8 cellular contexts compared by ENCODE assay signal in genomic region chr12:68811573-68811972, GRCh38. TPM values are rescaled to one million over a fixed set of nuclear protein-coding genes. Genes with fewer than 3 reads are reported as not detected.
A peak's percentile ranks its signal among the peaks of the same experiment; 100 is the strongest.
DNase-seq lines count a peak whose midpoint lies in the region; ATAC-seq, FAIRE-seq and TF ChIP-seq lines count a peak whose summit lies in the region.
"Not testable (repeated sequence)": the region's sequence is repeated elsewhere in the genome, so short reads cannot be mapped to it uniquely, and the experiment has no call there.

No MANE protein-coding gene starts in this region.

- DNase-seq in HFFc6; T-helper 17 cell; activated T-helper 1 cell treated with anti-CD3 and anti-CD28 coated beads, Interleukin-12 subunit alpha, Interleukin-12 subunit beta, Interleukin-2, Interleukin-4 antibody, amounts not matched to agents 30 ng/mL and 10 ng/mL and 1 ng/mL, durations not matched to agents 14 hours and 24 hours and 36 hours (ENCODE audit: low spot score); GM12878 (ENCODE audit: low read depth, low spot score); fibroblast of pulmonary artery (ENCODE audit: low read depth); nephron progenitor cell; type B pancreatic cell (ENCODE audit: extremely low spot score, unreplicated experiment): not testable (repeated sequence)

- not testable (repeated sequence) for TF ChIP-seq CTCF in HFFc6 (IDR thresholded peaks at IDR 0.05); GM12878 (IDR thresholded peaks at IDR 0.05 in 2 of 3, conservative IDR thresholded peaks at IDR 0.05 in 1 of 3; ENCODE audit: control insufficient read depth in 2 of 3, extremely low read depth in 1 of 3, insufficient read depth in 1 of 3, low read depth in 3 of 3, low read length in 3 of 3); fibroblast of pulmonary artery (IDR thresholded peaks at IDR 0.05; ENCODE audit: low read length, missing control alignments); nephron progenitor cell (IDR thresholded peaks at IDR 0.05); type B pancreatic cell (conservative IDR thresholded peaks at IDR 0.05)

- not testable (repeated sequence) for TF ChIP-seq EP300 in GM12878 (IDR thresholded peaks at IDR 0.05; ENCODE audit: borderline replicate concordance in 1 of 2, control insufficient read depth in 1 of 2, low read depth in 2 of 2, low read length in 2 of 2)

- RAD21 ChIA-PET in GM12878 (lab: Charles Lee; ENCODE audit: unreplicated experiment): interaction anchor here (1.0 kb wide), 1 partner anchor 19 kb away, joined by 3 read pairs; no protein-coding TSS in a partner anchor

- H3K4me3 Mint-ChIP-seq in HFFc6 (peak overlapping the region; percentile 95), nephron progenitor cell (peak overlapping the region; percentile 70), type B pancreatic cell (peak overlapping the region; percentile 83)
- H3K4me3 Mint-ChIP-seq in T-helper 17 cell: not testable (repeated sequence)
- peak overlapping the region; percentile 83 for H3K4me3 Mint-ChIP-seq in activated T-helper 1 cell treated with anti-CD3 and anti-CD28 coated beads, Interleukin-12 subunit alpha, Interleukin-12 subunit beta, Interleukin-2, Interleukin-4 antibody, amounts not matched to agents 30 ng/mL and 10 ng/mL and 1 ng/mL, durations not matched to agents 14 hours and 24 hours and 36 hours

- H3K9me3 Mint-ChIP-seq in HFFc6: peaks cover 26% of the 10 kb centered on the region
- not testable (repeated sequence) for H3K9me3 Mint-ChIP-seq in activated T-helper 1 cell treated with anti-CD3 and anti-CD28 coated beads, Interleukin-12 subunit alpha, Interleukin-12 subunit beta, Interleukin-2, Interleukin-4 antibody, amounts not matched to agents 30 ng/mL and 10 ng/mL and 1 ng/mL, durations not matched to agents 14 hours and 24 hours and 36 hours; nephron progenitor cell; type B pancreatic cell

- TSS peak; percentile 4 for BruUV-seq in GM12878 (replicated peaks; lab: Mats Ljungman, UMichigan)

- peaks cover 11% of the 10 kb centered on the region for H3K27me3 Mint-ChIP-seq in HFFc6 (ENCODE audit: insufficient read depth)
- H3K27me3 Mint-ChIP-seq in T-helper 17 cell; activated T-helper 1 cell treated with anti-CD3 and anti-CD28 coated beads, Interleukin-12 subunit alpha, Interleukin-12 subunit beta, Interleukin-2, Interleukin-4 antibody, amounts not matched to agents 30 ng/mL and 10 ng/mL and 1 ng/mL, durations not matched to agents 14 hours and 24 hours and 36 hours (ENCODE audit: insufficient read depth); nephron progenitor cell (ENCODE audit: low read depth, poor library complexity); type B pancreatic cell: not testable (repeated sequence)

- H3K27me3 ChIP-seq in BLaER1; GM12878 (replicated peaks in 1 of 2; ENCODE audit: control insufficient read depth in 2 of 2, insufficient read depth in 2 of 2, low read length in 1 of 2): not testable (repeated sequence)

- WGBS in GM12878 (ENCODE audit: insufficient coverage, insufficient replicate concordance, low lambda C conversion rate, missing lambda C conversion rate): 93% methylated on average over 6 of the region's 6 CpGs

- peaks cover 81% of the 10 kb centered on the region for H3K79me2 ChIP-seq in GM12878 (ENCODE audit: control insufficient read depth, insufficient read depth, low read length)

- H3K4me1 Mint-ChIP-seq in HFFc6 (ENCODE audit: low read depth) (peaks cover 53% of the 10 kb centered on the region), T-helper 17 cell (peaks cover 32% of the 10 kb centered on the region), nephron progenitor cell (peaks cover 41% of the 10 kb centered on the region), type B pancreatic cell (ENCODE audit: unreplicated experiment) (peaks cover 19% of the 10 kb centered on the region)
- H3K4me1 Mint-ChIP-seq in activated T-helper 1 cell treated with anti-CD3 and anti-CD28 coated beads, Interleukin-12 subunit alpha, Interleukin-12 subunit beta, Interleukin-2, Interleukin-4 antibody, amounts not matched to agents 30 ng/mL and 10 ng/mL and 1 ng/mL, durations not matched to agents 14 hours and 24 hours and 36 hours (ENCODE audit: low read depth): peaks cover 57% of the 10 kb centered on the region

- H3K36me3 Mint-ChIP-seq in HFFc6 (ENCODE audit: low read depth) (peaks cover 62% of the 10 kb centered on the region), nephron progenitor cell (ENCODE audit: low read depth) (peaks cover 56% of the 10 kb centered on the region), type B pancreatic cell (peaks cover 34% of the 10 kb centered on the region)
- not testable (repeated sequence) for H3K36me3 Mint-ChIP-seq in T-helper 17 cell (ENCODE audit: low read depth)
- peaks cover 54% of the 10 kb centered on the region for H3K36me3 Mint-ChIP-seq in activated T-helper 1 cell treated with anti-CD3 and anti-CD28 coated beads, Interleukin-12 subunit alpha, Interleukin-12 subunit beta, Interleukin-2, Interleukin-4 antibody, amounts not matched to agents 30 ng/mL and 10 ng/mL and 1 ng/mL, durations not matched to agents 14 hours and 24 hours and 36 hours (ENCODE audit: low read depth)

- POLR2A ChIA-PET in GM12878 (lab: Charles Lee): interaction anchor here (0.7 to 1.3 kb wide), 3 partner anchors 14 to 260 kb away, joined by 3 to 5 read pairs (median 3); no protein-coding TSS in a partner anchor

- peaks cover 69% of the 10 kb centered on the region for H4K20me1 ChIP-seq in BLaER1
- not testable (repeated sequence) for H4K20me1 ChIP-seq in GM12878 (ENCODE audit: control insufficient read depth, insufficient read depth)

- H3K4me1 ChIP-seq in BLaER1: peaks cover 27% of the 10 kb centered on the region
- not testable (repeated sequence) for H3K4me1 ChIP-seq in GM12878 (ENCODE audit: control insufficient read depth, insufficient read depth, low read length)

- H3K4me2 ChIP-seq in BLaER1 (peak overlapping the region; percentile 87), GM12878 (ENCODE audit: control insufficient read depth, insufficient read depth) (peak overlapping the region; percentile 44; the same call in 1 of the 2 replicates)

- H3K36me3 ChIP-seq in BLaER1 (peaks cover 69% of the 10 kb centered on the region), GM12878 (ENCODE audit: control insufficient read depth in 2 of 2, insufficient read depth in 2 of 2, low read length in 1 of 2) (peaks cover 0 to 35% of the 10 kb centered on the region in 2 experiments; a peak in 3 of 4 replicates)

- H3K27ac Mint-ChIP-seq in HFFc6: peak overlapping the region; percentile 56; the same call in 1 of the 2 replicates
- H3K27ac Mint-ChIP-seq in T-helper 17 cell: peak overlapping the region; percentile 53
- H3K27ac Mint-ChIP-seq in activated T-helper 1 cell treated with anti-CD3 and anti-CD28 coated beads, Interleukin-12 subunit alpha, Interleukin-12 subunit beta, Interleukin-2, Interleukin-4 antibody, amounts not matched to agents 30 ng/mL and 10 ng/mL and 1 ng/mL, durations not matched to agents 14 hours and 24 hours and 36 hours; nephron progenitor cell: not testable (repeated sequence)
- peak overlapping the region; percentile 76 for H3K27ac Mint-ChIP-seq in type B pancreatic cell

- peak overlapping the region; percentile 100 for H3K9ac ChIP-seq in BLaER1
- H3K9ac ChIP-seq in GM12878 (ENCODE audit: control insufficient read depth, insufficient read depth, low read length): not testable (repeated sequence)

- H3K4me3 ChIP-seq in BLaER1: peak overlapping the region; percentile 85
- peak overlapping the region; percentile 51 for H3K4me3 ChIP-seq in GM12878
- peak overlapping the region; percentile 98 for H3K4me3 ChIP-seq in fibroblast of pulmonary artery (replicated peaks; ENCODE audit: low read depth, low read length)

- peak overlapping the region; percentile 100 for H3K27ac ChIP-seq in BLaER1
- H3K27ac ChIP-seq in GM12878 (ENCODE audit: control insufficient read depth, insufficient read depth): not testable (repeated sequence)

- ATAC-seq in T-helper 17 cell, GM12878: not testable (repeated sequence)

- H2AFZ ChIP-seq in GM12878 (ENCODE audit: control insufficient read depth, low read depth, low read length): not testable (repeated sequence)

- not testable (repeated sequence) for H3K9me3 ChIP-seq in BLaER1; T-helper 17 cell (ENCODE audit: control insufficient read depth, low read length, poor library complexity, severe bottlenecking); GM12878 (replicated peaks; ENCODE audit: control insufficient read depth, insufficient read depth, low read length)

- TF ChIP-seq POLR2A in GM12878 (IDR thresholded peaks at IDR 0.05; ENCODE audit: low read depth, low read length): not testable (repeated sequence)

- not testable (repeated sequence) for FAIRE-seq in GM12878 (lab: Jason Lieb, UNC)

- CTCF ChIA-PET in GM12878 (lab: Yijun Ruan, JAX): interaction anchor here (0.6 to 12.4 kb wide), 6 partner anchors 20 to 574 kb away, joined by 3 to 156 read pairs (median 3); no protein-coding TSS in a partner anchor

- not testable (repeated sequence) for TF ChIP-seq RAD21 in GM12878 (IDR thresholded peaks at IDR 0.05; ENCODE audit: insufficient read depth, low read depth, low read length)

- SMC1A ChIA-PET in GM12878 (lab: Charles Lee; ENCODE audit: uncharacterized antibody, unreplicated experiment): interaction anchor here (0.8 to 5.0 kb wide), 6 partner anchors 8 to 436 kb away, joined by 3 to 22 read pairs (median 4); partner anchors contain the start of gene SLC35E3

- in situ Hi-C loops in GM12878 (cut with MboI): not testable (repeated sequence)

- intact Hi-C loops in activated T-helper 1 cell treated with anti-CD3 and anti-CD28 coated beads, Interleukin-12 subunit alpha, Interleukin-12 subunit beta, Interleukin-2, Interleukin-4 antibody, amounts not matched to agents 30 ng/mL and 10 ng/mL and 1 ng/mL, durations not matched to agents 14 hours and 24 hours and 36 hours (cut with micrococcal nuclease); GM12878 (cut with micrococcal nuclease; ENCODE audit: unreplicated experiment): not testable (repeated sequence)

RNA-seq across cellular contexts. Expression of gene MDM2, which starts 3.6 kb away (rescaled TPM):
- 100 to 1,000 TPM; 216 to 270 (median 236) TPM for total RNA-seq in HFFc6 (2021; fragmentation: NEBNext Ultra II Directional; extraction: Animal tissue kit (Norgen Biotek cat#: 25700))
- total RNA-seq in T-helper 17 cell (100 to 1,000 TPM in 1 of 2 donors, 10 to 100 TPM in 1; 96.3 to 101 TPM), GM12878 (2014; rRNA removed) (88.1 and 113 TPM in 2 replicates), GM12878 (2014; rRNA removed; fragmentation: Illumina TruSeq; extraction: Trizol) (158 and 173 TPM in 2 replicates), GM12878 (2021) (164 and 174 TPM in 2 replicates), type B pancreatic cell (ENCODE audit: low replicate concordance) (162 and 299 TPM in 2 replicates)
- 279 and 303 TPM in 2 replicates for total RNA-seq in activated T-helper 1 cell treated with anti-CD3 and anti-CD28 coated beads, Interleukin-12 subunit alpha, Interleukin-12 subunit beta, Interleukin-2, Interleukin-4 antibody, amounts not matched to agents 30 ng/mL and 10 ng/mL and 1 ng/mL, durations not matched to agents 14 hours and 24 hours and 36 hours
- total RNA-seq in GM12878 (2013; cell fraction: nucleolus; rRNA removed): 439 and 462 TPM in 2 replicates
- polyA plus RNA-seq in GM12878 (2011; ENCODE audit: low read depth): 27.8 TPM
- polyA plus RNA-seq in GM12878 (2011; rRNA removed) (82.0 and 136 TPM in 2 replicates), GM12878 (2014; fragmentation: Illumina TruSeq; extraction: Trizol) (75.8 and 104 TPM in 2 replicates), GM12878 (2014; fragmentation: Nextera tagmentation; extraction: Ambion mirVana) (10 to 100 TPM; 48.2 to 65.8 TPM), GM12878 (2014; rRNA removed) (56.8 and 77.8 TPM in 2 replicates), GM12878 (2016; fragmentation: Nextera tagmentation; extraction: Ambion mirVana) (100 to 1,000 TPM; 145 to 171 TPM)
- 28.3 and 34.4 TPM in 2 replicates for polyA plus RNA-seq in GM12878 (2011; cell fraction: cytosol; rRNA removed)
- 41.5 and 94.7 TPM in 2 replicates for polyA plus RNA-seq in GM12878 (2011; cell fraction: nucleus; rRNA removed)
- polyA plus RNA-seq in GM12878 (2012): 55.6 and 89.6 TPM in 2 replicates
- 154 and 263 TPM in 2 replicates for polyA minus RNA-seq in GM12878 (2011; rRNA and poly(A)+ RNA removed)
- 97.2 and 107 TPM in 2 replicates for polyA minus RNA-seq in GM12878 (2011; cell fraction: cytosol; rRNA and poly(A)+ RNA removed)
- polyA minus RNA-seq in GM12878 (2011; cell fraction: nucleus; rRNA and poly(A)+ RNA removed): 157 and 218 TPM in 2 replicates
